ENCODE assay signal across 8 cellular contexts in genomic region chr7:101953248-101953819, GRCh38.
DNase-seq lines count a peak whose midpoint lies in the region; ATAC-seq and TF ChIP-seq lines count a peak whose summit lies in the region.

No MANE protein-coding gene starts in this region.

- peaks cover 40 to 78% of the 10 kb centered on the region in 2 experiments for H3K79me1 ChIP-seq in IMR-90 (ENCODE audit: low read depth in 1 of 2, low read length in 2 of 2)

- peaks cover 54% of the 10 kb centered on the region for H3K4me1 Mint-ChIP-seq in dendritic cell treated with granulocyte-macrophage colony-stimulating factor and Interleukin-4, amounts not matched to agents 40 ng/mL and 50 ng/mL, for 4 days (ENCODE audit: low read depth)

- H3K4me3 ChIP-seq in IMR-90 (ENCODE audit: insufficient read depth, low read depth, low read length) (no peak overlapping the region), sigmoid colon (no peak overlapping the region), lower leg skin (ENCODE audit: low read depth, poor library complexity, severe bottlenecking) (no peak overlapping the region)

- peak overlapping the region; percentile 83 to 92 for H4K8ac ChIP-seq in IMR-90 (ENCODE audit: low read depth in 2 of 2, low read length in 2 of 2)

- peak overlapping the region; percentile 79 for H4K5ac ChIP-seq in IMR-90 (ENCODE audit: low read depth, low read length)

- intact Hi-C loops in IMR-90 (cut with micrococcal nuclease) (loop anchor here (5.0 to 10.0 kb wide), 2 partner anchors 136 to 269 kb away; partner anchors contain the start of gene CUX1), sigmoid colon (cut with DNase I) (loop anchor here (2.0 to 5.0 kb wide), 2 partner anchors 41 to 71 kb away; no protein-coding TSS in a partner anchor), lower leg skin (cut with DNase I; ENCODE audit: low total_unique reads) (no loop called here)
- intact Hi-C loops in dendritic cell treated with granulocyte-macrophage colony-stimulating factor and Interleukin-4, amounts not matched to agents 40 ng/mL and 50 ng/mL, for 4 days (cut with micrococcal nuclease): no loop called here

- H3K36me3 ChIP-seq in IMR-90 (ENCODE audit: control insufficient read depth, insufficient read depth, low read length) (no peaks in the 10 kb centered on the region), sigmoid colon (no peaks in the 10 kb centered on the region)

- H2BK15ac ChIP-seq in IMR-90 (ENCODE audit: low read depth, low read length): peak overlapping the region; percentile 72; the same call in 2 of the 3 replicates

- dilution Hi-C loops in IMR-90 (cut with HindIII; ENCODE audit: low sequenced_read_pairs, unreplicated experiment): no loop called here

- H2BK20ac ChIP-seq in IMR-90 (ENCODE audit: low read depth, low read length): peak overlapping the region; percentile 82; the same call in 1 of the 2 replicates

- peak; percentile 40 for TF ChIP-seq RAD21 in IMR-90 (IDR thresholded peaks at IDR 0.05; ENCODE audit: low read length)

- H3K56ac ChIP-seq in IMR-90 (ENCODE audit: extremely low read depth, insufficient read depth, low read length): peak overlapping the region; percentile 68

- H3K4me1 ChIP-seq in IMR-90 (ENCODE audit: control insufficient read depth, insufficient read depth, low read length) (peaks cover 18% of the 10 kb centered on the region), sigmoid colon (peaks cover 0 to 94% (median 79%) of the 10 kb centered on the region in 4 donors)

- peak overlapping the region; percentile 75; the same call in 1 of the 2 replicates for H3K23ac ChIP-seq in IMR-90 (ENCODE audit: low read depth, low read length)

- H3K27me3 ChIP-seq in IMR-90 (ENCODE audit: control insufficient read depth, insufficient read depth, low read length): no peaks in the 10 kb centered on the region
- no peaks in the 10 kb centered on the region for H3K27me3 ChIP-seq in sigmoid colon

- peaks cover 17% of the 10 kb centered on the region for H3K9me1 ChIP-seq in IMR-90 (ENCODE audit: insufficient read depth, low read length)

- H3K9me3 ChIP-seq in IMR-90 (ENCODE audit: control insufficient read depth, insufficient read depth, low read length): no peaks in the 10 kb centered on the region
- no peaks in the 10 kb centered on the region for H3K9me3 ChIP-seq in sigmoid colon

- H3K4me3 Mint-ChIP-seq in dendritic cell treated with granulocyte-macrophage colony-stimulating factor and Interleukin-4, amounts not matched to agents 40 ng/mL and 50 ng/mL, for 4 days: no peak overlapping the region

- H3K4ac ChIP-seq in IMR-90 (ENCODE audit: low read depth, low read length): peak overlapping the region; percentile 85; the same call in 1 of the 2 replicates

- H3K18ac ChIP-seq in IMR-90 (ENCODE audit: low read depth, low read length): peak overlapping the region; percentile 81; the same call in 1 of the 2 replicates

- H3K14ac ChIP-seq in IMR-90 (replicated peaks; ENCODE audit: low read depth, low read length): peak overlapping the region; percentile 88

- H4K20me1 ChIP-seq in IMR-90 (ENCODE audit: insufficient read depth, low read length): no peaks in the 10 kb centered on the region; the same call in 1 of the 2 replicates

- ATAC-seq in IMR-90 (ENCODE audit: low read depth): peak; percentile 86
- ATAC-seq in HG03095 (IDR thresholded peaks at IDR 0.05; ENCODE audit: unreplicated experiment): no peak

- H4K91ac ChIP-seq in IMR-90 (ENCODE audit: insufficient read depth, low read depth, low read length): peak overlapping the region; percentile 91

- no TSS peak for BruUV-seq in IMR-90 (replicated peaks; lab: Mats Ljungman, UMichigan)

- in situ Hi-C loops in GM13977 (cut with MboI; ENCODE audit: low pct_unique_long_range_greater_than_20kb, low sequenced_read_pairs, unreplicated experiment): no loop called here
- in situ Hi-C loops in IMR-90 (cut with MboI; ENCODE audit: low sequenced_read_pairs): no loop called here

- H2AK5ac ChIP-seq in IMR-90 (ENCODE audit: low read depth, low read length): peak overlapping the region; percentile 89

- H2AK9ac ChIP-seq in IMR-90 (replicated peaks; ENCODE audit: low read depth, low read length, poor library complexity): peak overlapping the region; percentile 48

- peaks cover 8% of the 10 kb centered on the region for H3K36me3 Mint-ChIP-seq in dendritic cell treated with granulocyte-macrophage colony-stimulating factor and Interleukin-4, amounts not matched to agents 40 ng/mL and 50 ng/mL, for 4 days (ENCODE audit: low read depth)

- POLR2A ChIA-PET in IMR-90 (lab: Charles Lee; ENCODE audit: unreplicated experiment): no interaction called here

- TF ChIP-seq CTCF in GM13977 (IDR thresholded peaks at IDR 0.05; ENCODE audit: extremely low read depth, insufficient read depth, missing control alignments): no peak
- no peak for TF ChIP-seq CTCF in IMR-90 (conservative IDR thresholded peaks at IDR 0.05; ENCODE audit: low read depth, low read length)
- TF ChIP-seq CTCF in sigmoid colon (IDR thresholded peaks at IDR 0.05): no peak
- TF ChIP-seq CTCF in lower leg skin (IDR thresholded peaks at IDR 0.05): no peak

- CTCF ChIA-PET in IMR-90 (lab: Yijun Ruan, JAX): no interaction called here

- TF ChIP-seq EP300 in sigmoid colon (IDR thresholded peaks at IDR 0.05): peak; percentile 91 to 96 (median 93)

- H3K27ac ChIP-seq in IMR-90 (ENCODE audit: insufficient read depth, low read length) (peak overlapping the region; percentile 81), sigmoid colon (peak overlapping the region; percentile 85 to 93 (median 87))

- 0% methylated on average over 3 of the region's 14 CpGs; no CpG with 5 or more reads in 1 of the 2 experiments for WGBS in IMR-90 (ENCODE audit: extremely low coverage in 2 of 2, insufficient read length in 1 of 2), 2 experiments
- 74 to 85% methylated on average over 14 of the region's 14 CpGs for WGBS in sigmoid colon, 2 donors
- WGBS in lower leg skin, 2 donors: 73 to 83% methylated on average over 14 of the region's 14 CpGs

- DNase-seq in GM13977 (ENCODE audit: low spot score) (peak; percentile 79), IMR-90 (peak; percentile 92), sigmoid colon (peak; percentile 94), lower leg skin (ENCODE audit: low spot score in 2 of 2) (no peak), ureter (ENCODE audit: low spot score) (no peak)
- DNase-seq in stimulated activated naive CD4-positive, alpha-beta T cell treated with Interleukin-2 at 50 U/mL for 16 hours (lab: John Stamatoyannopoulos, UW): no peak

- H3K9me3 Mint-ChIP-seq in dendritic cell treated with granulocyte-macrophage colony-stimulating factor and Interleukin-4, amounts not matched to agents 40 ng/mL and 50 ng/mL, for 4 days: no peaks in the 10 kb centered on the region

- H3K9ac ChIP-seq in IMR-90 (ENCODE audit: low read depth, low read length): peak overlapping the region; percentile 39; the same call in 1 of the 2 replicates

- H2AFZ ChIP-seq in IMR-90 (replicated peaks; ENCODE audit: low read length, poor library complexity): no peak overlapping the region

- no peak; the same call in 1 of the 2 replicates for TF ChIP-seq POLR2A in IMR-90 (IDR thresholded peaks at IDR 0.05; ENCODE audit: low read depth, low read length)
- TF ChIP-seq POLR2A in sigmoid colon (IDR thresholded peaks at IDR 0.05): no peak
- TF ChIP-seq POLR2A in lower leg skin (IDR thresholded peaks at IDR 0.05): no peak

- H3K27me3 Mint-ChIP-seq in dendritic cell treated with granulocyte-macrophage colony-stimulating factor and Interleukin-4, amounts not matched to agents 40 ng/mL and 50 ng/mL, for 4 days: no peaks in the 10 kb centered on the region

- H3K4me2 ChIP-seq in IMR-90 (ENCODE audit: low read depth, low read length): peak overlapping the region; percentile 67

- peak overlapping the region; percentile 78 for H3K27ac Mint-ChIP-seq in dendritic cell treated with granulocyte-macrophage colony-stimulating factor and Interleukin-4, amounts not matched to agents 40 ng/mL and 50 ng/mL, for 4 days

- peak overlapping the region; percentile 93 for H2BK120ac ChIP-seq in IMR-90 (ENCODE audit: low read depth, low read length)

- H2BK5ac ChIP-seq in IMR-90 (ENCODE audit: low read depth, low read length, poor library complexity, severe bottlenecking): peak overlapping the region; percentile 94

TF ChIP-seq in IMR-90, 13 proteins besides CTCF, POLR2A, EP300 and RAD21:
- TF ChIP-seq CHD1 (IDR thresholded peaks at IDR 0.05; ENCODE audit: low read depth, low read length): 0 out of 2 replicates have a peak, but pooled peaks have one; percentile 67
- no peak for TF ChIP-seq RFX5 (IDR thresholded peaks at IDR 0.05; ENCODE audit: low read depth, low read length)
- TF ChIP-seq MAZ (IDR thresholded peaks at IDR 0.05; ENCODE audit: borderline replicate concordance, low read depth, low read length): no peak
- TF ChIP-seq FOS (IDR thresholded peaks at IDR 0.05; ENCODE audit: low read depth, low read length): no peak
- peak; percentile 94 for TF ChIP-seq BHLHE40 (IDR thresholded peaks at IDR 0.05; ENCODE audit: low read depth, low read length)
- no peak for TF ChIP-seq RCOR1 (IDR thresholded peaks at IDR 0.05; ENCODE audit: insufficient replicate concordance, low read length)
- peak; percentile 38; the same call in 1 of the 2 replicates for TF ChIP-seq CEBPB (IDR thresholded peaks at IDR 0.05; ENCODE audit: low read depth, low read length)
- 0 out of 2 replicates have a peak, but pooled peaks have one; percentile 46 for TF ChIP-seq MAFK (IDR thresholded peaks at IDR 0.05; ENCODE audit: low read depth, low read length)
- TF ChIP-seq USF2 (IDR thresholded peaks at IDR 0.05; ENCODE audit: low read depth, low read length): no peak

Comparison
In these comparisons a context has a peak if more than half of its experiments do, and no peak if none do; other contexts are left out.
1. DNase-seq: peak in GM13977 (single experiment), IMR-90 (single experiment) and sigmoid colon (single experiment); none in lower leg skin (0 of 2), stimulated activated naive CD4-positive, alpha-beta T cell treated with Interleukin-2 at 50 U/mL for 16 hours (single experiment) and ureter (single experiment).
2. intact Hi-C loops: an anchor here in IMR-90 (5.0 to 10.0 kb wide) and sigmoid colon (2.0 to 5.0 kb wide); none called in dendritic cell treated with granulocyte-macrophage colony-stimulating factor and Interleukin-4, amounts not matched to agents 40 ng/mL and 50 ng/mL, for 4 days and lower leg skin.